Comparison of ENCODE assay signal across 8 cellular contexts in the genomic region with DNA sequence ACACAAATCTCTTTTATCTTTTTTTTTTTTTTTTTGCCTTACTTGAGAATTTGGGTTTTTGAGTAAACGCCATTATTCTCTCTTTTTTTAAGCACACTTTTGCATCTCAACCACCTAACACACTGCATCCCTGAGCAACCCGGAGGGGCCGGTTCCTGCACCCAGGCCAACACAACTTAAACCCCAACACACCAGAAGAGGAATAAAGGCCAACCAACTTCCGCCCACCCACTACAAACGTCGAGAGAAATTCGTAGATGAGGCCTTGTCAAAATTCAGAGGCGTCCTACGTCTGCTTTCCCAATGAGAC. TPM values are rescaled to one million over a fixed set of nuclear protein-coding genes. Genes with fewer than 3 reads are reported as not detected.
DNase-seq lines count a peak whose midpoint lies in the region; ATAC-seq, FAIRE-seq and TF ChIP-seq lines count a peak whose summit lies in the region.

No MANE protein-coding gene starts in this region.

- RAD21 ChIA-PET in HCT116 (lab: Charles Lee; ENCODE audit: low non-redundant PET in 1 of 2, low total read pairs in 2 of 2, uncharacterized antibody in 2 of 2, unreplicated experiment in 2 of 2) = no interaction called here

- H3K27ac Mint-ChIP-seq in activated naive CD8-positive, alpha-beta T cell treated with anti-CD3 and anti-CD28 coated beads for 36 hours = peak overlapping the region; percentile 89

- DNase-seq in AG04450 (ENCODE audit: low read depth, low spot score) (no peak), HCT116 (ENCODE audit: low read depth, low spot score) (no peak), kidney (no peak), A172 (ENCODE audit: low spot score) (no peak), SKM-1 (lab: John Stamatoyannopoulos, UW; ENCODE audit: unreplicated experiment) (no peak), NCI-H446 treated with DMSO at 0.1 percent for 48 hours (lab: John Stamatoyannopoulos, UW) (no peak)
- DNase-seq in activated naive CD8-positive, alpha-beta T cell treated with anti-CD3 and anti-CD28 coated beads for 36 hours = no peak

- peak overlapping the region; percentile 86 for H3K27ac ChIP-seq in AG04450 (ENCODE audit: low read depth, low read length)
- H3K27ac ChIP-seq in HCT116 (ENCODE audit: low read depth, low read length) = peak overlapping the region; percentile 70
- H3K27ac ChIP-seq in kidney (ENCODE audit: low read depth in 2 of 2, low read length in 2 of 2) = no peak overlapping the region
- peak overlapping the region; percentile 98 for H3K27ac ChIP-seq in thymus (ENCODE audit: low read depth)

- H4K20me1 ChIP-seq in HCT116 (ENCODE audit: insufficient read depth) = no peaks in the 10 kb centered on the region

- peaks cover 15% of the 10 kb centered on the region for H3K4me1 Mint-ChIP-seq in activated naive CD8-positive, alpha-beta T cell treated with anti-CD3 and anti-CD28 coated beads for 36 hours

- H3K4me2 ChIP-seq in HCT116 (ENCODE audit: low read length) = peak overlapping the region; percentile 78

- peak; percentile 11; the same call in 1 of the 2 replicates for ATAC-seq in HCT116

- no peaks in the 10 kb centered on the region for H3K9me2 ChIP-seq in HCT116 (ENCODE audit: insufficient read depth)

- H2AFZ ChIP-seq in HCT116 (ENCODE audit: low read depth, low read length, poor library complexity, severe bottlenecking) = peak overlapping the region; percentile 65

- peaks cover 21% of the 10 kb centered on the region for H3K36me3 Mint-ChIP-seq in activated naive CD8-positive, alpha-beta T cell treated with anti-CD3 and anti-CD28 coated beads for 36 hours

- H3K4me3 ChIP-seq in AG04450 (ENCODE audit: low read depth, low read length) (peak overlapping the region; percentile 92), HCT116 (replicated peaks in 1 of 2; ENCODE audit: low read depth in 1 of 2, low read length in 2 of 2) (peak overlapping the region; percentile 82 to 85), kidney (ENCODE audit: low read length in 2 of 2) (peak overlapping the region; percentile 83 to 85), thymus (ENCODE audit: low read length) (peak overlapping the region; percentile 53)

- TF ChIP-seq RAD21 in HCT116 (IDR thresholded peaks at IDR 0.05; ENCODE audit: low read depth) = no peak

- FAIRE-seq in kidney (lab: Jason Lieb, UNC) = no peak

- no peak for TF ChIP-seq POLR2A in HCT116 (IDR thresholded peaks at IDR 0.05; ENCODE audit: borderline replicate concordance, extremely low read depth, insufficient read depth, insufficient read length)

- CTCF ChIA-PET in AG04450 (lab: Charles Lee) (no interaction called here), HCT116 (lab: Charles Lee) (no interaction called here)

- TF ChIP-seq CTCF in AG04450 (IDR thresholded peaks at IDR 0.05; ENCODE audit: low read depth, low read length) (no peak), HCT116 (IDR thresholded peaks at IDR 0.05 in 2 of 3, conservative IDR thresholded peaks at IDR 0.05 in 1 of 3; ENCODE audit: borderline replicate concordance in 1 of 3, insufficient read depth in 1 of 3, low read depth in 2 of 3, low read length in 2 of 3) (no peak), kidney (IDR thresholded peaks at IDR 0.05; ENCODE audit: borderline replicate concordance, extremely low read depth, insufficient read depth) (no peak)

- H3K36me3 ChIP-seq in HCT116 (ENCODE audit: control insufficient read depth in 1 of 2, insufficient read depth in 2 of 2, low read length in 2 of 2) (peaks cover 23 to 28% of the 10 kb centered on the region in 2 experiments), kidney (ENCODE audit: control insufficient read depth in 1 of 2, insufficient read depth in 2 of 2, low read length in 2 of 2) (peaks cover 0 to 3% of the 10 kb centered on the region in 2 donors), thymus (ENCODE audit: control insufficient read depth, insufficient read depth) (peaks cover 7% of the 10 kb centered on the region)

- no peaks in the 10 kb centered on the region for H3K9me3 Mint-ChIP-seq in activated naive CD8-positive, alpha-beta T cell treated with anti-CD3 and anti-CD28 coated beads for 36 hours

- H3K27me3 Mint-ChIP-seq in activated naive CD8-positive, alpha-beta T cell treated with anti-CD3 and anti-CD28 coated beads for 36 hours = no peaks in the 10 kb centered on the region

- H3K9ac ChIP-seq in HCT116 (ENCODE audit: low read length) (peak overlapping the region; percentile 83), kidney (ENCODE audit: low read length in 2 of 2) (peak overlapping the region; percentile 64 to 68)

- POLR2A ChIA-PET in AG04450 (lab: Yijun Ruan, JAX) = no interaction called here
- POLR2A ChIA-PET in HCT116 (lab: Charles Lee) = no interaction called here

- H3K4me1 ChIP-seq in HCT116 (ENCODE audit: control insufficient read depth in 1 of 2, insufficient read depth in 2 of 2, low read length in 2 of 2) (peaks cover 9 to 12% of the 10 kb centered on the region in 2 experiments), kidney (ENCODE audit: control insufficient read depth in 1 of 2, insufficient read depth in 1 of 2, low read depth in 1 of 2, low read length in 2 of 2) (peaks cover 2 to 3% of the 10 kb centered on the region in 2 donors), thymus (ENCODE audit: control insufficient read depth, insufficient read depth, low read length) (peaks cover 4% of the 10 kb centered on the region)

- intact Hi-C loops in HCT116 (cut with micrococcal nuclease) (no loop called here), kidney (cut with DNase I) (no loop called here)

- no peaks in the 10 kb centered on the region for H3K27me3 ChIP-seq in AG04450 (ENCODE audit: control insufficient read depth, insufficient read depth, low read length)
- no peaks in the 10 kb centered on the region for H3K27me3 ChIP-seq in HCT116 (ENCODE audit: insufficient read depth, low read length)
- no peaks in the 10 kb centered on the region for H3K27me3 ChIP-seq in thymus (ENCODE audit: control insufficient read depth, insufficient read depth)

- no TSS peak for BruUV-seq in HCT116 (replicated peaks; lab: Mats Ljungman, UMichigan)

- peak overlapping the region; percentile 91 for H3K4me3 Mint-ChIP-seq in activated naive CD8-positive, alpha-beta T cell treated with anti-CD3 and anti-CD28 coated beads for 36 hours

- no peaks in the 10 kb centered on the region; the same call in 1 of the 2 replicates for H3K9me3 ChIP-seq in AG04450 (ENCODE audit: control insufficient read depth, insufficient read depth, low read length)
- H3K9me3 ChIP-seq in HCT116 (ENCODE audit: control insufficient read depth in 1 of 2, insufficient read depth in 1 of 2, low read depth in 1 of 2, low read length in 2 of 2) = no peaks in the 10 kb centered on the region
- no peaks in the 10 kb centered on the region for H3K9me3 ChIP-seq in kidney (ENCODE audit: control insufficient read depth in 1 of 2, low read length in 2 of 2)
- no peaks in the 10 kb centered on the region for H3K9me3 ChIP-seq in thymus (ENCODE audit: control insufficient read depth)

- 3% methylated on average over 9 of the region's 9 CpGs for WGBS in thymus

- H3K79me2 ChIP-seq in HCT116 (ENCODE audit: insufficient read depth, low read length) = peaks cover 43% of the 10 kb centered on the region

TF ChIP-seq in HCT116, 20 proteins besides CTCF, POLR2A, EP300 and RAD21:
- TF ChIP-seq, protein P1, sequence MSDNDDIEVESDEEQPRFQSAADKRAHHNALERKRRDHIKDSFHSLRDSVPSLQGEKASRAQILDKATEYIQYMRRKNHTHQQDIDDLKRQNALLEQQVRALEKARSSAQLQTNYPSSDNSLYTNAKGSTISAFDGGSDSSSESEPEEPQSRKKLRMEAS (IDR thresholded peaks at IDR 0.05) = no peak
- TF ChIP-seq CEBPB (IDR thresholded peaks at IDR 0.05; ENCODE audit: low read depth) = no peak
TF ChIP-seq in HCT116: peak in this region for 0.

RNA-seq across cellular contexts. Expression of a gene that starts 0.4 kb away (rescaled TPM):
- 19.7 and 25.9 TPM in 2 replicates for polyA plus RNA-seq in AG04450 (2011; rRNA removed)
- polyA minus RNA-seq in AG04450 (2011; rRNA and poly(A)+ RNA removed) = 12.6 and 16.1 TPM in 2 replicates
- total RNA-seq in HCT116 (2021; ENCODE audit: unreplicated experiment) = 88.7 TPM
- polyA plus RNA-seq in HCT116 (2012) = 107 and 134 TPM in 2 replicates
- 10 to 100 TPM; 56.3 to 58.7 TPM for total RNA-seq in activated naive CD8-positive, alpha-beta T cell treated with anti-CD3 and anti-CD28 coated beads for 36 hours
- 0.94 TPM for total RNA-seq in kidney
- 0.26 TPM for polyA plus RNA-seq in kidney (ENCODE audit: insufficient read depth, low read depth, low replicate concordance)
- 19.5 TPM for polyA plus RNA-seq in thymus
- 118 and 147 TPM in 2 replicates for total RNA-seq in A172 (2014; rRNA removed; shearing (Covaris generic))

Comparison
In these comparisons a context has a peak if more than half of its experiments do, and no peak if none do; other contexts are left out.
1. H3K27ac ChIP-seq: peak in AG04450 (single experiment), HCT116 (single experiment) and thymus (single experiment); none in kidney (0 of 2).
2. RNA of a gene that starts 0.4 kb away (total RNA-seq): 118 to 147 TPM in A172, 88.7 TPM in HCT116 (single experiment) and 56.3 to 58.7 TPM in activated naive CD8-positive, alpha-beta T cell treated with anti-CD3 and anti-CD28 coated beads for 36 hours; 0.94 TPM in kidney (single experiment); every median in the first group is over 10 times any median in the second.
3. Peak in every context shown above with its lines, with median percentiles within 50 percentile points of each other: H3K4me3 ChIP-seq.